In the genomic region with DNA sequence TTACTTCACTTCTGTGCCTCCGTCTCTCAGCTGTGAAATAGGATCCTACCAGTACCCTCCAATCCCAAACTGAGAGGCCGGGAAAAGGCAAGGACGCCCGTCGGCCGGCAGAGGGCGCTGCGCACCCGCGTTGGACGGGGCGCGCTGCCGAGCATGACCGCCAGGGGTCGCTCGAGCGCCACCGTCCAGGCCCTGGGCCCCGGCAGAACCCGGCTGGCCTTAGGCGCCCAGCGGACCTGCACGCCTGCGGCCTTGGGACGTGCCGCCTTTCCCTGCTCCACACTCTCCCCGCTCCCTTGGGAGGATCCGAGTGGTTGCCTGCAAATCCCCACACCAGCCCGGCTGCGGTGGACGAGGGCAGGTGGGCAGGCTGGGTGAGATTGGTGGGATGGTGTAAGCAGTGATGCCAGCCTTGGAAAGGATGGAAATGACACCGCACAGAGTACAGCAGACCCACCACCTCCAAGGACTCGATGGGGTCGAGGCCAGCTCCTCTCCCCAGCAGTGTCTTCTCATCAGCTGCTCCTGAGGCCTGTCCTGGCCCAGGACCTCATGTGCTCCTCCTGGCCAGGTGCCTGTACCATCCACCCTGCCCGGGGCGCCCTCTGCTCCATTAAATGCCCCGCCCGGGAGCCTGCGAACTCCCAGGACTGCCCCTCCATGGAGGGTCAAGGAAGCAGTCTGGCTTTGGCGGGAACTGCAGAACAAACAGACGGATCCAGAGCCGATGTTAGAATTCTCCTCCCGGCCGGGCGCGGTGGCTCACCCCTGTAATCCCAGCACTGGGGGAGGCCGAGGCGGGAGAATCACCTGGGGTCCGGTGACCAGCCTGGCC, we compare ENCODE assay signal across 1 cellular context.
TF ChIP-seq lines count a peak whose summit lies in the region.

No MANE protein-coding gene starts in this region.

TF ChIP-seq in K562, 482 proteins besides CTCF, POLR2A, EP300 and RAD21 (continued from another document and continues in another):
- TF ChIP-seq, protein P1, sequence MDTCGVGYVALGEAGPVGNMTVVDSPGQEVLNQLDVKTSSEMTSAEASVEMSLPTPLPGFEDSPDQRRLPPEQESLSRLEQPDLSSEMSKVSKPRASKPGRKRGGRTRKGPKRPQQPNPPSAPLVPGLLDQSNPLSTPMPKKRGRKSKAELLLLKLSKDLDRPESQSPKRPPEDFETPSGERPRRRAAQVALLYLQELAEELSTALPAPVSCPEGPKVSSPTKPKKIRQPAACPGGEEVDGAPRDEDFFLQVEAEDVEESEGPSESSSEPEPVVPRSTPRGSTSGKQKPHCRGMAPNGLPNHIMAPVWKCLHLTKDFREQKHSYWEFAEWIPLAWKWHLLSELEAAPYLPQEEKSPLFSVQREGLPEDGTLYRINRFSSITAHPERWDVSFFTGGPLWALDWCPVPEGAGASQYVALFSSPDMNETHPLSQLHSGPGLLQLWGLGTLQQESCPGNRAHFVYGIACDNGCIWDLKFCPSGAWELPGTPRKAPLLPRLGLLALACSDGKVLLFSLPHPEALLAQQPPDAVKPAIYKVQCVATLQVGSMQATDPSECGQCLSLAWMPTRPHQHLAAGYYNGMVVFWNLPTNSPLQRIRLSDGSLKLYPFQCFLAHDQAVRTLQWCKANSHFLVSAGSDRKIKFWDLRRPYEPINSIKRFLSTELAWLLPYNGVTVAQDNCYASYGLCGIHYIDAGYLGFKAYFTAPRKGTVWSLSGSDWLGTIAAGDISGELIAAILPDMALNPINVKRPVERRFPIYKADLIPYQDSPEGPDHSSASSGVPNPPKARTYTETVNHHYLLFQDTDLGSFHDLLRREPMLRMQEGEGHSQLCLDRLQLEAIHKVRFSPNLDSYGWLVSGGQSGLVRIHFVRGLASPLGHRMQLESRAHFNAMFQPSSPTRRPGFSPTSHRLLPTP (IDR thresholded peaks at IDR 0.05; ENCODE audit: borderline replicate concordance, extremely low read depth, insufficient read length), result no peak
- TF ChIP-seq SAFB2 (IDR thresholded peaks at IDR 0.05; ENCODE audit: borderline replicate concordance, low read depth, low read length, severe bottlenecking), result no peak
- TF ChIP-seq XRCC5 (IDR thresholded peaks at IDR 0.05; ENCODE audit: low read depth, low read length), result peak; percentile 96
- TF ChIP-seq CBX2 (IDR thresholded peaks at IDR 0.05; ENCODE audit: insufficient read depth, low read length, poor library complexity, severe bottlenecking), result no peak
- no peak for TF ChIP-seq ZNF717 (CRISPR knock-in tag; IDR thresholded peaks at IDR 0.05)
- no peak for TF ChIP-seq GABPB2 (CRISPR knock-in tag; conservative IDR thresholded peaks at IDR 0.05)
- TF ChIP-seq, protein P2, sequence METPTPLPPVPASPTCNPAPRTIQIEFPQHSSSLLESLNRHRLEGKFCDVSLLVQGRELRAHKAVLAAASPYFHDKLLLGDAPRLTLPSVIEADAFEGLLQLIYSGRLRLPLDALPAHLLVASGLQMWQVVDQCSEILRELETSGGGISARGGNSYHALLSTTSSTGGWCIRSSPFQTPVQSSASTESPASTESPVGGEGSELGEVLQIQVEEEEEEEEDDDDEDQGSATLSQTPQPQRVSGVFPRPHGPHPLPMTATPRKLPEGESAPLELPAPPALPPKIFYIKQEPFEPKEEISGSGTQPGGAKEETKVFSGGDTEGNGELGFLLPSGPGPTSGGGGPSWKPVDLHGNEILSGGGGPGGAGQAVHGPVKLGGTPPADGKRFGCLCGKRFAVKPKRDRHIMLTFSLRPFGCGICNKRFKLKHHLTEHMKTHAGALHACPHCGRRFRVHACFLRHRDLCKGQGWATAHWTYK (CRISPR knock-in tag; IDR thresholded peaks at IDR 0.05), result 0 out of 2 replicates have a peak, but pooled peaks have one; percentile 47
- TF ChIP-seq ZNF561 (CRISPR knock-in tag; conservative IDR thresholded peaks at IDR 0.05), result no peak
- TF ChIP-seq ZNF184 (CRISPR knock-in tag; IDR thresholded peaks at IDR 0.05), result no peak
- TF ChIP-seq SMAD4 (CRISPR knock-in tag; conservative IDR thresholded peaks at IDR 0.05), result peak; percentile 46; the same call in 1 of the 2 replicates
- TF ChIP-seq, protein P3, sequence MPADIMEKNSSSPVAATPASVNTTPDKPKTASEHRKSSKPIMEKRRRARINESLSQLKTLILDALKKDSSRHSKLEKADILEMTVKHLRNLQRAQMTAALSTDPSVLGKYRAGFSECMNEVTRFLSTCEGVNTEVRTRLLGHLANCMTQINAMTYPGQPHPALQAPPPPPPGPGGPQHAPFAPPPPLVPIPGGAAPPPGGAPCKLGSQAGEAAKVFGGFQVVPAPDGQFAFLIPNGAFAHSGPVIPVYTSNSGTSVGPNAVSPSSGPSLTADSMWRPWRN (IDR thresholded peaks at IDR 0.05; ENCODE audit: low read depth), result no peak
- TF ChIP-seq NR1H2 (CRISPR knock-in tag; IDR thresholded peaks at IDR 0.05), result no peak
- TF ChIP-seq NR2C1 (IDR thresholded peaks at IDR 0.05), result no peak
- no peak for TF ChIP-seq NR2C1 (tag; IDR thresholded peaks at IDR 0.05)
- no peak for TF ChIP-seq PHTF2 (CRISPR knock-in tag; IDR thresholded peaks at IDR 0.05)
- TF ChIP-seq, protein P4, sequence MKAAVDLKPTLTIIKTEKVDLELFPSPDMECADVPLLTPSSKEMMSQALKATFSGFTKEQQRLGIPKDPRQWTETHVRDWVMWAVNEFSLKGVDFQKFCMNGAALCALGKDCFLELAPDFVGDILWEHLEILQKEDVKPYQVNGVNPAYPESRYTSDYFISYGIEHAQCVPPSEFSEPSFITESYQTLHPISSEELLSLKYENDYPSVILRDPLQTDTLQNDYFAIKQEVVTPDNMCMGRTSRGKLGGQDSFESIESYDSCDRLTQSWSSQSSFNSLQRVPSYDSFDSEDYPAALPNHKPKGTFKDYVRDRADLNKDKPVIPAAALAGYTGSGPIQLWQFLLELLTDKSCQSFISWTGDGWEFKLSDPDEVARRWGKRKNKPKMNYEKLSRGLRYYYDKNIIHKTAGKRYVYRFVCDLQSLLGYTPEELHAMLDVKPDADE (conservative IDR thresholded peaks at IDR 0.05; ENCODE audit: control insufficient read depth, low read depth, low read length), result no peak
- TF ChIP-seq, protein P5, sequence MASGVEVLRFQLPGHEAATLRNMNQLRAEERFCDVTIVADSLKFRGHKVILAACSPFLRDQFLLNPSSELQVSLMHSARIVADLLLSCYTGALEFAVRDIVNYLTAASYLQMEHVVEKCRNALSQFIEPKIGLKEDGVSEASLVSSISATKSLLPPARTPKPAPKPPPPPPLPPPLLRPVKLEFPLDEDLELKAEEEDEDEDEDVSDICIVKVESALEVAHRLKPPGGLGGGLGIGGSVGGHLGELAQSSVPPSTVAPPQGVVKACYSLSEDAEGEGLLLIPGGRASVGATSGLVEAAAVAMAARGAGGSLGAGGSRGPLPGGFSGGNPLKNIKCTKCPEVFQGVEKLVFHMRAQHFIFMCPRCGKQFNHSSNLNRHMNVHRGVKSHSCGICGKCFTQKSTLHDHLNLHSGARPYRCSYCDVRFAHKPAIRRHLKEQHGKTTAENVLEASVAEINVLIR (CRISPR knock-in tag; IDR thresholded peaks at IDR 0.05), result no peak
- TF ChIP-seq, protein P6, sequence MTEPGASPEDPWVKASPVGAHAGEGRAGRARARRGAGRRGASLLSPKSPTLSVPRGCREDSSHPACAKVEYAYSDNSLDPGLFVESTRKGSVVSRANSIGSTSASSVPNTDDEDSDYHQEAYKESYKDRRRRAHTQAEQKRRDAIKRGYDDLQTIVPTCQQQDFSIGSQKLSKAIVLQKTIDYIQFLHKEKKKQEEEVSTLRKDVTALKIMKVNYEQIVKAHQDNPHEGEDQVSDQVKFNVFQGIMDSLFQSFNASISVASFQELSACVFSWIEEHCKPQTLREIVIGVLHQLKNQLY (CRISPR knock-in tag; conservative IDR thresholded peaks at IDR 0.05), result no peak
- TF ChIP-seq RFX7 (CRISPR knock-in tag; IDR thresholded peaks at IDR 0.05), result no peak
- TF ChIP-seq, protein P7, sequence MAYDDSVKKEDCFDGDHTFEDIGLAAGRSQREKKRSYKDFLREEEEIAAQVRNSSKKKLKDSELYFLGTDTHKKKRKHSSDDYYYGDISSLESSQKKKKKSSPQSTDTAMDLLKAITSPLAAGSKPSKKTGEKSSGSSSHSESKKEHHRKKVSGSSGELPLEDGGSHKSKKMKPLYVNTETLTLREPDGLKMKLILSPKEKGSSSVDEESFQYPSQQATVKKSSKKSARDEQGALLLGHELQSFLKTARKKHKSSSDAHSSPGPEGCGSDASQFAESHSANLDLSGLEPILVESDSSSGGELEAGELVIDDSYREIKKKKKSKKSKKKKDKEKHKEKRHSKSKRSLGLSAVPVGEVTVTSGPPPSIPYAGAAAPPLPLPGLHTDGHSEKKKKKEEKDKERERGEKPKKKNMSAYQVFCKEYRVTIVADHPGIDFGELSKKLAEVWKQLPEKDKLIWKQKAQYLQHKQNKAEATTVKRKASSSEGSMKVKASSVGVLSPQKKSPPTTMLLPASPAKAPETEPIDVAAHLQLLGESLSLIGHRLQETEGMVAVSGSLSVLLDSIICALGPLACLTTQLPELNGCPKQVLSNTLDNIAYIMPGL (CRISPR knock-in tag; IDR thresholded peaks at IDR 0.05), result peak; percentile 95
- no peak for TF ChIP-seq FOXJ2 (tag; IDR thresholded peaks at IDR 0.05)
- TF ChIP-seq HMG20B (CRISPR knock-in tag; IDR thresholded peaks at IDR 0.05), result no peak
- TF ChIP-seq, protein P8, sequence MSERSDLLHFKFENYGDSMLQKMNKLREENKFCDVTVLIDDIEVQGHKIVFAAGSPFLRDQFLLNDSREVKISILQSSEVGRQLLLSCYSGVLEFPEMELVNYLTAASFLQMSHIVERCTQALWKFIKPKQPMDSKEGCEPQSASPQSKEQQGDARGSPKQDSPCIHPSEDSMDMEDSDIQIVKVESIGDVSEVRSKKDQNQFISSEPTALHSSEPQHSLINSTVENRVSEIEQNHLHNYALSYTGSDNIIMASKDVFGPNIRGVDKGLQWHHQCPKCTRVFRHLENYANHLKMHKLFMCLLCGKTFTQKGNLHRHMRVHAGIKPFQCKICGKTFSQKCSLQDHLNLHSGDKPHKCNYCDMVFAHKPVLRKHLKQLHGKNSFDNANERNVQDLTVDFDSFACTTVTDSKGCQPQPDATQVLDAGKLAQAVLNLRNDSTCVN (CRISPR knock-in tag; IDR thresholded peaks at IDR 0.05), result no peak
- peak; percentile 36; the same call in 1 of the 2 replicates for TF ChIP-seq MYC (IDR thresholded peaks at IDR 0.05; ENCODE audit: low read depth, low read length)
- TF ChIP-seq MYC (CRISPR knock-in tag; IDR thresholded peaks at IDR 0.05; ENCODE audit: borderline replicate concordance, low read depth), result no peak
- TF ChIP-seq MEF2D (tag; conservative IDR thresholded peaks at IDR 0.05; ENCODE audit: low read depth), result no peak
- no peak for TF ChIP-seq TAF9B (IDR thresholded peaks at IDR 0.05; ENCODE audit: partially characterized antibody)
- TF ChIP-seq, protein P9, sequence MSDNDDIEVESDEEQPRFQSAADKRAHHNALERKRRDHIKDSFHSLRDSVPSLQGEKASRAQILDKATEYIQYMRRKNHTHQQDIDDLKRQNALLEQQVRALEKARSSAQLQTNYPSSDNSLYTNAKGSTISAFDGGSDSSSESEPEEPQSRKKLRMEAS (CRISPR knock-in tag; IDR thresholded peaks at IDR 0.05), result no peak
- no peak for TF ChIP-seq ZNF696 (CRISPR knock-in tag; conservative IDR thresholded peaks at IDR 0.05)
- no peak for TF ChIP-seq HMG20A (CRISPR knock-in tag; conservative IDR thresholded peaks at IDR 0.05)
- TF ChIP-seq CBFA2T3 (IDR thresholded peaks at IDR 0.05), result no peak
- no peak for TF ChIP-seq CBFA2T2 (conservative IDR thresholded peaks at IDR 0.05)
- no peak for TF ChIP-seq LEF1 (IDR thresholded peaks at IDR 0.05)
- TF ChIP-seq, protein P10, sequence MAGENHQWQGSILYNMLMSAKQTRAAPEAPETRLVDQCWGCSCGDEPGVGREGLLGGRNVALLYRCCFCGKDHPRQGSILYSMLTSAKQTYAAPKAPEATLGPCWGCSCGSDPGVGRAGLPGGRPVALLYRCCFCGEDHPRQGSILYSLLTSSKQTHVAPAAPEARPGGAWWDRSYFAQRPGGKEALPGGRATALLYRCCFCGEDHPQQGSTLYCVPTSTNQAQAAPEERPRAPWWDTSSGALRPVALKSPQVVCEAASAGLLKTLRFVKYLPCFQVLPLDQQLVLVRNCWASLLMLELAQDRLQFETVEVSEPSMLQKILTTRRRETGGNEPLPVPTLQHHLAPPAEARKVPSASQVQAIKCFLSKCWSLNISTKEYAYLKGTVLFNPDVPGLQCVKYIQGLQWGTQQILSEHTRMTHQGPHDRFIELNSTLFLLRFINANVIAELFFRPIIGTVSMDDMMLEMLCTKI (IDR thresholded peaks at IDR 0.05; ENCODE audit: partially characterized antibody), result no peak
- TF ChIP-seq DPF2 (IDR thresholded peaks at IDR 0.05), result no peak
- no peak for TF ChIP-seq GATAD2A (IDR thresholded peaks at IDR 0.05)
- TF ChIP-seq SLC30A9 (CRISPR knock-in tag; IDR thresholded peaks at IDR 0.05), result no peak
- no peak for TF ChIP-seq NFE2 (IDR thresholded peaks at IDR 0.05; ENCODE audit: low read depth)
- TF ChIP-seq SMC3 (conservative IDR thresholded peaks at IDR 0.05; ENCODE audit: insufficient read depth, low read depth, low read length), result peak; percentile 100
- TF ChIP-seq, protein P11, sequence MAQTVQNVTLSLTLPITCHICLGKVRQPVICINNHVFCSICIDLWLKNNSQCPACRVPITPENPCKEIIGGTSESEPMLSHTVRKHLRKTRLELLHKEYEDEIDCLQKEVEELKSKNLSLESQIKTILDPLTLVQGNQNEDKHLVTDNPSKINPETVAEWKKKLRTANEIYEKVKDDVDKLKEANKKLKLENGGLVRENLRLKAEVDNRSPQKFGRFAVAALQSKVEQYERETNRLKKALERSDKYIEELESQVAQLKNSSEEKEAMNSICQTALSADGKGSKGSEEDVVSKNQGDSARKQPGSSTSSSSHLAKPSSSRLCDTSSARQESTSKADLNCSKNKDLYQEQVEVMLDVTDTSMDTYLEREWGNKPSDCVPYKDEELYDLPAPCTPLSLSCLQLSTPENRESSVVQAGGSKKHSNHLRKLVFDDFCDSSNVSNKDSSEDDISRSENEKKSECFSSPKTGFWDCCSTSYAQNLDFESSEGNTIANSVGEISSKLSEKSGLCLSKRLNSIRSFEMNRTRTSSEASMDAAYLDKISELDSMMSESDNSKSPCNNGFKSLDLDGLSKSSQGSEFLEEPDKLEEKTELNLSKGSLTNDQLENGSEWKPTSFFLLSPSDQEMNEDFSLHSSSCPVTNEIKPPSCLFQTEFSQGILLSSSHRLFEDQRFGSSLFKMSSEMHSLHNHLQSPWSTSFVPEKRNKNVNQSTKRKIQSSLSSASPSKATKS (CRISPR knock-in tag; IDR thresholded peaks at IDR 0.05), result no peak
- TF ChIP-seq ZNF76 (CRISPR knock-in tag; IDR thresholded peaks at IDR 0.05; ENCODE audit: borderline replicate concordance), result 0 out of 2 replicates have a peak, but pooled peaks have one; percentile 39
- TF ChIP-seq ELF2 (CRISPR knock-in tag; IDR thresholded peaks at IDR 0.05), result 0 out of 2 replicates have a peak, but pooled peaks have one; percentile 42
- TF ChIP-seq, protein P12, sequence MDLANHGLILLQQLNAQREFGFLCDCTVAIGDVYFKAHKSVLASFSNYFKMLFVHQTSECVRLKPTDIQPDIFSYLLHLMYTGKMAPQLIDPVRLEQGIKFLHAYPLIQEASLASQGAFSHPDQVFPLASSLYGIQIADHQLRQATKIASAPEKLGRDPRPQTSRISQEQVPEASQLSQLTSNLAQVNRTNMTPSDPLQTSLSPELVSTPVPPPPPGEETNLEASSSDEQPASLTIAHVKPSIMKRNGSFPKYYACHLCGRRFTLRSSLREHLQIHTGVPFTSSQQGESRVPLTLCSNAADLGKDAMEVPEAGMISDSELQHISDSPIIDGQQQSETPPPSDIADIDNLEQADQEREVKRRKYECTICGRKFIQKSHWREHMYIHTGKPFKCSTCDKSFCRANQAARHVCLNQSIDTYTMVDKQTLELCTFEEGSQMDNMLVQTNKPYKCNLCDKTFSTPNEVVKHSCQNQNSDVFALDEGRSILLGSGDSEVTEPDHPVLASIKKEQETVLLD (IDR thresholded peaks at IDR 0.05), result no peak
- no peak for TF ChIP-seq CHD1 (IDR thresholded peaks at IDR 0.05; ENCODE audit: low read length)
- no peak for TF ChIP-seq MTA2 (IDR thresholded peaks at IDR 0.05; ENCODE audit: low read depth)
- no peak for TF ChIP-seq LCOR (CRISPR knock-in tag; IDR thresholded peaks at IDR 0.05)
- TF ChIP-seq MECOM (CRISPR knock-in tag; IDR thresholded peaks at IDR 0.05), result no peak
- TF ChIP-seq SRSF1 (IDR thresholded peaks at IDR 0.05; ENCODE audit: low read depth, low read length), result no peak
